ENCODE assay signal across 1 cellular context in genomic region chr7:98235901-98236300, GRCh38.
TF ChIP-seq lines count a peak whose summit lies in the region.

No MANE protein-coding gene starts in this region.

TF ChIP-seq in H1, 55 proteins besides CTCF, POLR2A, EP300 and RAD21:
- TF ChIP-seq CHD7 (IDR thresholded peaks at IDR 0.05; ENCODE audit: insufficient replicate concordance, low read length) (no peak), BCL11A (IDR thresholded peaks at IDR 0.05; ENCODE audit: low read depth in 2 of 2, low read length in 2 of 2) (no peak), HDAC2 (IDR thresholded peaks at IDR 0.05; ENCODE audit: borderline replicate concordance in 1 of 2, low read depth in 2 of 2, low read length in 2 of 2) (no peak), TBP (IDR thresholded peaks at IDR 0.05; ENCODE audit: low read depth, low read length) (no peak)
